In genomic region chr9:114928092-114928491, GRCh38 we compare ENCODE assay signal across 14 cellular contexts. TPM values are rescaled to one million over a fixed set of nuclear protein-coding genes. Genes with fewer than 3 reads are reported as not detected.
DNase-seq lines count a peak whose midpoint lies in the region; ATAC-seq and TF ChIP-seq lines count a peak whose summit lies in the region.
"Had no signal": no experiment of that assay in that cellular context is flagged by ENCODE, and none has a peak within 500 bp of the region (broad histone marks: within the 10 kb centered on the region; RNA-seq: fewer than 3 reads in every experiment).

No MANE protein-coding gene starts in this region.

- 82 to 89% (median 84%) methylated on average over 2 of the region's 2 CpGs for WGBS in psoas muscle, 3 donors
- WGBS in sigmoid colon, 2 donors, result 76 to 85% methylated on average over 2 of the region's 2 CpGs

- H3K9me2 ChIP-seq in OCI-LY1 (ENCODE audit: low read depth, low read length), result no peaks in the 10 kb centered on the region

- no peak for TF ChIP-seq POLR2A in sigmoid colon (IDR thresholded peaks at IDR 0.05)

- peak overlapping the region; percentile 84 to 99 (median 92) for H3K27ac Mint-ChIP-seq in CD8-positive, alpha-beta memory T cell
- H3K27ac Mint-ChIP-seq in dendritic cell treated with granulocyte-macrophage colony-stimulating factor and Interleukin-4, amounts not matched to agents 40 ng/mL and 50 ng/mL, for 4 days, result peak overlapping the region; percentile 92

- no peaks in the 10 kb centered on the region for H3K27me3 ChIP-seq in CD8-positive, alpha-beta memory T cell (ENCODE audit: insufficient read depth, low read length, poor library complexity, severe bottlenecking)
- no peaks in the 10 kb centered on the region for H3K27me3 ChIP-seq in OCI-LY1 (ENCODE audit: insufficient read depth, low read length)
- H3K27me3 ChIP-seq in psoas muscle (ENCODE audit: insufficient read depth in 3 of 3, low read length in 2 of 3), result peaks cover 0 to 4% (median 0%) of the 10 kb centered on the region in 3 donors
- H3K27me3 ChIP-seq in sigmoid colon, result no peaks in the 10 kb centered on the region

- peak overlapping the region; percentile 65 for H3K4me2 ChIP-seq in OCI-LY1 (ENCODE audit: low read length)

- no peaks in the 10 kb centered on the region for H3K36me3 ChIP-seq in CD8-positive, alpha-beta memory T cell (ENCODE audit: insufficient read depth, low read length)
- H3K36me3 ChIP-seq in OCI-LY1 (ENCODE audit: insufficient read depth, low read length) (peaks cover 7% of the 10 kb centered on the region), psoas muscle (ENCODE audit: insufficient read depth in 1 of 2, low read depth in 1 of 2) (no peaks in the 10 kb centered on the region), sigmoid colon (no peaks in the 10 kb centered on the region)
- H3K36me3 ChIP-seq: tibial artery had no signal

- peaks cover 28% of the 10 kb centered on the region for H3K79me2 ChIP-seq in OCI-LY1 (ENCODE audit: insufficient read depth, low read length)
- H3K79me2 ChIP-seq: parathyroid adenoma had no signal

- peaks cover 54% of the 10 kb centered on the region for H3K4me1 ChIP-seq in CD8-positive, alpha-beta memory T cell (ENCODE audit: insufficient read depth, low read length)
- H3K4me1 ChIP-seq in OCI-LY1 (ENCODE audit: insufficient read depth, low read length, severe bottlenecking) (peaks cover 65% of the 10 kb centered on the region), psoas muscle (no peaks in the 10 kb centered on the region), sigmoid colon (no peaks in the 10 kb centered on the region)
- H3K4me1 ChIP-seq: parathyroid adenoma had no signal

- H3K36me3 Mint-ChIP-seq in CD8-positive, alpha-beta memory T cell, result peaks cover 5 to 37% (median 6%) of the 10 kb centered on the region in 3 donors
- no peaks in the 10 kb centered on the region for H3K36me3 Mint-ChIP-seq in dendritic cell treated with granulocyte-macrophage colony-stimulating factor and Interleukin-4, amounts not matched to agents 40 ng/mL and 50 ng/mL, for 4 days (ENCODE audit: low read depth)
- H3K36me3 Mint-ChIP-seq: mesothelial cell of epicardium had no signal

- peak overlapping the region; percentile 44 for H3K27ac ChIP-seq in CD8-positive, alpha-beta memory T cell (ENCODE audit: low read depth, low read length)
- peak overlapping the region; percentile 92 for H3K27ac ChIP-seq in OCI-LY1 (ENCODE audit: low read depth, low read length, poor library complexity, severe bottlenecking)
- H3K27ac ChIP-seq in psoas muscle, result no peak overlapping the region
- H3K27ac ChIP-seq in sigmoid colon, result peak overlapping the region in 1 of 4 donors; percentile 18
- H3K27ac ChIP-seq: parathyroid adenoma, tibial artery had no signal

- peak overlapping the region; percentile 89 to 98 (median 94) for H3K4me3 Mint-ChIP-seq in CD8-positive, alpha-beta memory T cell
- peak overlapping the region; percentile 42 for H3K4me3 Mint-ChIP-seq in dendritic cell treated with granulocyte-macrophage colony-stimulating factor and Interleukin-4, amounts not matched to agents 40 ng/mL and 50 ng/mL, for 4 days
- H3K4me3 Mint-ChIP-seq: mesothelial cell of epicardium had no signal

- H3K9ac ChIP-seq in OCI-LY1 (ENCODE audit: low read length), result peak overlapping the region; percentile 70
- H3K9ac ChIP-seq: parathyroid adenoma had no signal

- intact Hi-C loops in dendritic cell treated with granulocyte-macrophage colony-stimulating factor and Interleukin-4, amounts not matched to agents 40 ng/mL and 50 ng/mL, for 4 days (cut with micrococcal nuclease), result loop anchor here (5.0 kb wide), 2 partner anchors 39 to 69 kb away; no protein-coding TSS in a partner anchor
- intact Hi-C loops in psoas muscle (cut with DNase I), result no loop called here
- intact Hi-C loops in sigmoid colon (cut with DNase I), result no loop called here

- H3K9me3 Mint-ChIP-seq in CD8-positive, alpha-beta memory T cell, result no peaks in the 10 kb centered on the region
- no peaks in the 10 kb centered on the region for H3K9me3 Mint-ChIP-seq in dendritic cell treated with granulocyte-macrophage colony-stimulating factor and Interleukin-4, amounts not matched to agents 40 ng/mL and 50 ng/mL, for 4 days

- POLR2A ChIA-PET in CD8-positive, alpha-beta memory T cell (lab: Charles Lee), result interaction anchor here (1.0 to 2.9 kb wide), 2 partner anchors 18 to 596 kb away, joined by 3 to 15 read pairs; no protein-coding TSS in a partner anchor

- peaks cover 56 to 77% (median 72%) of the 10 kb centered on the region in 3 donors for H3K4me1 Mint-ChIP-seq in CD8-positive, alpha-beta memory T cell
- H3K4me1 Mint-ChIP-seq in dendritic cell treated with granulocyte-macrophage colony-stimulating factor and Interleukin-4, amounts not matched to agents 40 ng/mL and 50 ng/mL, for 4 days (ENCODE audit: low read depth), result peaks cover 59% of the 10 kb centered on the region

- H2AFZ ChIP-seq in OCI-LY1 (ENCODE audit: low read length), result no peak overlapping the region
- H2AFZ ChIP-seq: parathyroid adenoma had no signal

- no peak for ATAC-seq in psoas muscle

- DNase-seq in CD8-positive, alpha-beta memory T cell, result no peak
- DNase-seq in psoas muscle (no peak), NCI-H774 (lab: John Stamatoyannopoulos, UW) (no peak), SIG-M5 treated with dmso at 0.1 percent for 504 hours (lab: John Stamatoyannopoulos, UW; ENCODE audit: unreplicated experiment) (no peak), sigmoid colon (no peak)
- DNase-seq: activated CD4-positive, alpha-beta T cell treated with anti-CD3 and anti-CD28 coated beads, Interleukin-2, amount 50 U/mL, for 4 hours; NCI-H2029 treated with DMSO at 0.1 percent for 48 hours; NCI-H82; stimulated activated CD4-positive, alpha-beta T cell treated with anti-CD3 and anti-CD28 coated beads, Interleukin-15, amount 100 ng/mL, for 24 hours; tibial artery had no signal

- H4K20me1 ChIP-seq in OCI-LY1 (ENCODE audit: insufficient read depth, low read length), result no peaks in the 10 kb centered on the region

- H3F3A ChIP-seq in OCI-LY1 (ENCODE audit: insufficient read depth, low read length), result no peaks in the 10 kb centered on the region; the same call in 1 of the 2 replicates

- CTCF ChIA-PET in CD8-positive, alpha-beta memory T cell (lab: Charles Lee), result interaction anchor here (1.0 to 6.7 kb wide), 12 partner anchors 8 to 542 kb away, joined by 3 to 66 read pairs (median 4); partner anchors contain the start of gene TEX48

- H3K4me3 ChIP-seq in CD8-positive, alpha-beta memory T cell (ENCODE audit: low read length), result peak overlapping the region; percentile 89
- H3K4me3 ChIP-seq in OCI-LY1 (ENCODE audit: low read depth, low read length, poor library complexity, severe bottlenecking) (peak overlapping the region; percentile 61), psoas muscle (peak overlapping the region; percentile 6), sigmoid colon (peak overlapping the region in 1 of 4 donors; percentile 26)

- TF ChIP-seq EP300 in sigmoid colon (IDR thresholded peaks at IDR 0.05), result no peak

- H3K27me3 Mint-ChIP-seq in CD8-positive, alpha-beta memory T cell, result peaks cover 0 to 3% of the 10 kb centered on the region in 2 donors
- peaks cover 3% of the 10 kb centered on the region for H3K27me3 Mint-ChIP-seq in dendritic cell treated with granulocyte-macrophage colony-stimulating factor and Interleukin-4, amounts not matched to agents 40 ng/mL and 50 ng/mL, for 4 days

- no peaks in the 10 kb centered on the region for H3K9me3 ChIP-seq in CD8-positive, alpha-beta memory T cell (ENCODE audit: low read length)
- no peaks in the 10 kb centered on the region for H3K9me3 ChIP-seq in OCI-LY1 (ENCODE audit: low read length)
- H3K9me3 ChIP-seq in psoas muscle, result no peaks in the 10 kb centered on the region
- H3K9me3 ChIP-seq in sigmoid colon, result no peaks in the 10 kb centered on the region
- H3K9me3 ChIP-seq: tibial artery had no signal

- TF ChIP-seq CTCF in OCI-LY1 (IDR thresholded peaks at IDR 0.05; ENCODE audit: low read length) (no peak), psoas muscle (IDR thresholded peaks at IDR 0.05) (no peak), sigmoid colon (IDR thresholded peaks at IDR 0.05) (no peak)

RNA-seq across cellular contexts. Expression of gene TNFSF8, which starts 2.3 kb away (rescaled TPM):
- total RNA-seq in CD8-positive, alpha-beta memory T cell, result 10 to 100 TPM; 72.6 to 73.2 TPM
- polyA plus RNA-seq in CD8-positive, alpha-beta memory T cell, result 83.6 TPM
- total RNA-seq in psoas muscle (1 to 10 TPM in 1 of 4 donors, under 1 TPM in 3; 0.45 to 1.6 (median 0.60) TPM), sigmoid colon (1 to 10 TPM; 1.4 to 3.0 (median 1.9) TPM)
- polyA plus RNA-seq in psoas muscle (under 1 TPM; 0.07 to 0.16 (median 0.10) TPM), sigmoid colon (10 to 100 TPM in 1 of 3 donors, 1 to 10 TPM in 1, under 1 TPM in 1; 0.60 to 11.7 (median 1.4) TPM)
- total RNA-seq: mesothelial cell of epicardium had no signal

Comparison
In these comparisons a context has a peak if more than half of its experiments do, and no peak if none do; other contexts are left out.
1. RNA of gene TNFSF8, which starts 2.3 kb away (total RNA-seq): 72.6 to 73.2 TPM in CD8-positive, alpha-beta memory T cell; 1.4 to 3.0 TPM in sigmoid colon and 0.45 to 1.6 TPM in psoas muscle; every median in the first group is over 10 times any median in the second.